ENCODE assay signal across 7 cellular contexts in the genomic region with DNA sequence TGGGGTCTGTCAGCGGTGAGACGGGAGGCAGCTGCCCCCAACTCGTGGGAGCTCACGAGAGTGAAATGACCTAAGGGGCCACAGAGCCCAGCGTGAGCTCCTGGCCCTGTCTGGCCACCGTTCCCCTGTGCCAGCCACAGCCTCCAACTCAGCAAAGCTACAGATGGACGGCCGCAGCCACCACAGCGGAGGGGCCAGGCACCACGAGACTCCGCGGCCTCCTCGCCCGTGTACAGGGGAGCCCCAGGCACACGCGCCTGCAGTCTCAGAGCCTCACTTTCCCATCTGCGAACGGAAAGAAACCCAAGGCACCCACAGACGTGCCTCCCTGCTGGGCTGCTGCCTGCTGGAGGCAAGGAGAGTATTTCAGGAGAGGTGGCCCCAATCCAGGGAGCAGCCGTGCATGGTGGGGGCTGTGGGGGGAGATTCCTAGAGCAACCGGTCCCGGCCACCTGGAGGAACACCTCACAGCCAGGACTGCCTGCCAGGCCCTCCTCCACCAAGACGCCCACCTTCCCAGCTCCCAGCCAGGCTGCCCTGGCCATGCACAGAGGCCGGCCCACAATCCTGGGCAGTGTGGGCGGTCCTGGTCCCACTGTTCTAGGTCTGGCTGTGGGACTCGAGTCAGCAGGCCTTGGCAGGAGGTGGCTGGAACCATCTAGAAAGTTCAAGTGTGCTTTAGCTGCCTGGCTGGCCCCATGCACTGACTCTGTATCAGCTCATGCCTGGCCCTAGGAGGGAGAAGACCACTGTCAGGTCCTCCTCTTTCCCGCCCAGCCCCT. TPM values are rescaled to one million over a fixed set of nuclear protein-coding genes. Genes with fewer than 3 reads are reported as not detected.
DNase-seq lines count a peak whose midpoint lies in the region; ATAC-seq and TF ChIP-seq lines count a peak whose summit lies in the region.

No MANE protein-coding gene starts in this region.

- TF ChIP-seq CTCF in adrenal gland (IDR thresholded peaks at IDR 0.05) = no peak

- TF ChIP-seq POLR2A in adrenal gland (IDR thresholded peaks at IDR 0.05) = no peak

- peaks cover 59% of the 10 kb centered on the region for H3K4me1 Mint-ChIP-seq in stimulated activated effector memory CD8-positive, alpha-beta T cell treated with anti-CD3 and anti-CD28 coated beads, Interleukin-12 subunit alpha, Interleukin-12 subunit beta, amount 100 ng/mL, for 72 hours

- H3K27ac ChIP-seq in adrenal gland = peak overlapping the region; percentile 23 to 99 (median 98)

- H3K4me3 ChIP-seq in adrenal gland (peak overlapping the region in 3 of 4 donors; percentile 62 to 99 (median 91)), iPS-18c (ENCODE audit: insufficient read depth, low read depth, low read length) (peak overlapping the region; percentile 79; the same call in 1 of the 2 replicates)

- H3K36me3 ChIP-seq in adrenal gland (replicated peaks in 1 of 2) = peaks cover 0 to 38% of the 10 kb centered on the region in 2 donors

- peak; percentile 28 for DNase-seq in HT-29 (ENCODE audit: low spot score)
- DNase-seq in adrenal gland = peak in 3 of 7 donors; percentile 63 to 76 (median 63)
- no peak for DNase-seq in stimulated activated effector memory CD8-positive, alpha-beta T cell treated with anti-CD3 and anti-CD28 coated beads, Interleukin-12 subunit alpha, Interleukin-12 subunit beta, amount 100 ng/mL, for 72 hours (ENCODE audit: low spot score in 2 of 2)
- no peak for DNase-seq in iPS-NIHi7 (ENCODE audit: extremely low spot score)

- H3K27ac Mint-ChIP-seq in stimulated activated effector memory CD8-positive, alpha-beta T cell treated with anti-CD3 and anti-CD28 coated beads, Interleukin-12 subunit alpha, Interleukin-12 subunit beta, amount 100 ng/mL, for 72 hours = peak overlapping the region; percentile 83

- H3K27me3 ChIP-seq in adrenal gland = no peaks in the 10 kb centered on the region

- 22 to 30% (median 27%) methylated on average over 17 to 27 of the region's 27 CpGs for WGBS in adrenal gland, 4 donors

- intact Hi-C loops in adrenal gland (cut with DNase I) = no loop called here

- H3K9me3 Mint-ChIP-seq in stimulated activated effector memory CD8-positive, alpha-beta T cell treated with anti-CD3 and anti-CD28 coated beads, Interleukin-12 subunit alpha, Interleukin-12 subunit beta, amount 100 ng/mL, for 72 hours = no peaks in the 10 kb centered on the region

- no peak for ATAC-seq in stimulated activated effector memory CD8-positive, alpha-beta T cell treated with anti-CD3 and anti-CD28 coated beads, Interleukin-12 subunit alpha, Interleukin-12 subunit beta, amount 100 ng/mL, for 72 hours
- ATAC-seq in GM21737 (IDR thresholded peaks at IDR 0.05; ENCODE audit: unreplicated experiment) (no peak), GM18511 (IDR thresholded peaks at IDR 0.05; ENCODE audit: unreplicated experiment) (no peak)

- peaks cover 83% of the 10 kb centered on the region for H3K36me3 Mint-ChIP-seq in stimulated activated effector memory CD8-positive, alpha-beta T cell treated with anti-CD3 and anti-CD28 coated beads, Interleukin-12 subunit alpha, Interleukin-12 subunit beta, amount 100 ng/mL, for 72 hours

- H3K9me3 ChIP-seq in adrenal gland (replicated peaks in 1 of 3) (no peaks in the 10 kb centered on the region), iPS-18c (ENCODE audit: control insufficient read depth, insufficient read depth, low read length) (no peaks in the 10 kb centered on the region)

- H3K4me3 Mint-ChIP-seq in stimulated activated effector memory CD8-positive, alpha-beta T cell treated with anti-CD3 and anti-CD28 coated beads, Interleukin-12 subunit alpha, Interleukin-12 subunit beta, amount 100 ng/mL, for 72 hours = peak overlapping the region; percentile 78

- peaks cover 63 to 67% of the 10 kb centered on the region in 2 donors for H3K4me1 ChIP-seq in adrenal gland (replicated peaks in 1 of 2)

RNA-seq across cellular contexts. Expression of a gene that starts 1.9 kb away (rescaled TPM):
- total RNA-seq in HT-29 (2014; rRNA removed; shearing (Covaris generic)) = 212 and 223 TPM in 2 replicates
- total RNA-seq in adrenal gland = 100 to 1,000 TPM; 106 to 440 (median 171) TPM
- 100 to 1,000 TPM in 2 of 3 donors, 10 to 100 TPM in 1; 30.4 to 238 (median 140) TPM for polyA plus RNA-seq in adrenal gland

RNA-seq across cellular contexts. Expression of a gene that starts 33.6 kb away (rescaled TPM):
- 43.3 and 56.4 TPM in 2 replicates for total RNA-seq in HT-29 (2014; rRNA removed; shearing (Covaris generic))
- total RNA-seq in adrenal gland = 100 to 1,000 TPM in 1 of 8 donors, 10 to 100 TPM in 7; 55.0 to 122 (median 82.4) TPM
- polyA plus RNA-seq in adrenal gland = 10 to 100 TPM; 11.8 to 87.5 (median 57.7) TPM

RNA-seq across cellular contexts. Expression of a gene that starts 47.0 kb away (rescaled TPM):
- total RNA-seq in HT-29 (2014; rRNA removed; shearing (Covaris generic)) = 7.7 and 9.2 TPM in 2 replicates
- total RNA-seq in adrenal gland = 10 to 100 TPM; 25.5 to 54.0 (median 45.2) TPM
- 10 to 100 TPM; 13.6 to 22.4 (median 16.0) TPM for polyA plus RNA-seq in adrenal gland

RNA-seq across cellular contexts. Expression of a gene that starts 47.6 kb away (rescaled TPM):
- 2.7 and 5.3 TPM in 2 replicates for total RNA-seq in HT-29 (2014; rRNA removed; shearing (Covaris generic))
- total RNA-seq in adrenal gland = 1 to 10 TPM in 6 of 8 donors, under 1 TPM in 2; 0.69 to 8.7 (median 2.1) TPM
- polyA plus RNA-seq in adrenal gland = 10 to 100 TPM in 2 of 3 donors, 1 to 10 TPM in 1; 2.6 to 24.6 (median 17.4) TPM
